14 cellular contexts compared by ENCODE assay signal in genomic region chr1:200131551-200132125, GRCh38.
DNase-seq lines count a peak whose midpoint lies in the region; ATAC-seq and TF ChIP-seq lines count a peak whose summit lies in the region.
"Had no signal": no experiment of that assay in that cellular context is flagged by ENCODE, and none has a peak within 500 bp of the region (broad histone marks: within the 10 kb centered on the region; RNA-seq: fewer than 3 reads in every experiment).

No MANE protein-coding gene starts in this region.

- no peaks in the 10 kb centered on the region for H3K9me3 Mint-ChIP-seq in naive thymus-derived CD8-positive, alpha-beta T cell
- no peaks in the 10 kb centered on the region for H3K9me3 Mint-ChIP-seq in endothelial cell (ENCODE audit: unreplicated experiment)

- no peaks in the 10 kb centered on the region for H3K4me1 ChIP-seq in lung (ENCODE audit: control insufficient read depth in 2 of 2, insufficient read depth in 2 of 2, low read length in 2 of 2)

- peak; percentile 25; the same call in 1 of the 2 replicates for TF ChIP-seq CTCF in C4-2B (conservative IDR thresholded peaks at IDR 0.05)
- TF ChIP-seq CTCF in LNCaP clone FGC (IDR thresholded peaks at IDR 0.05; ENCODE audit: control insufficient read depth, extremely low read depth, insufficient read depth): 0 out of 2 replicates have a peak, but pooled peaks have one; percentile 12
- peak; percentile 36 for TF ChIP-seq CTCF in brain microvascular endothelial cell (IDR thresholded peaks at IDR 0.05; ENCODE audit: low read depth, low read length, missing control alignments)
- TF ChIP-seq CTCF in lung (IDR thresholded peaks at IDR 0.05; ENCODE audit: control extremely low read depth, extremely low read depth): no peak
- no peak for TF ChIP-seq CTCF in endothelial cell (IDR thresholded peaks at IDR 0.05; ENCODE audit: unreplicated experiment)

- H3K27ac Mint-ChIP-seq in naive thymus-derived CD8-positive, alpha-beta T cell: peak overlapping the region in 1 of 10 donors; percentile 22
- no peak overlapping the region for H3K27ac Mint-ChIP-seq in endothelial cell (ENCODE audit: unreplicated experiment)

- POLR2A ChIA-PET in naive thymus-derived CD8-positive, alpha-beta T cell (lab: Charles Lee): no interaction called here

- peak; percentile 63 for ATAC-seq in lung (ENCODE audit: insufficient read depth, low FRiP score)
- ATAC-seq in naive thymus-derived CD8-positive, alpha-beta T cell: no peak
- ATAC-seq in HG02885 (IDR thresholded peaks at IDR 0.05; ENCODE audit: poor library complexity, unreplicated experiment): no peak

- H3K36me3 ChIP-seq in brain microvascular endothelial cell (replicated peaks) (no peaks in the 10 kb centered on the region), lung (ENCODE audit: control insufficient read depth in 2 of 2, insufficient read depth in 2 of 2, low read length in 2 of 2) (no peaks in the 10 kb centered on the region)
- H3K36me3 ChIP-seq: transverse colon had no signal

- WGBS in lung, 2 donors: 60 to 63% methylated on average over 4 of the region's 4 CpGs

- no peaks in the 10 kb centered on the region for H3K36me3 Mint-ChIP-seq in naive thymus-derived CD8-positive, alpha-beta T cell
- H3K36me3 Mint-ChIP-seq in endothelial cell (ENCODE audit: low read depth, unreplicated experiment): no peaks in the 10 kb centered on the region

- H3K27ac ChIP-seq in C4-2B: peak overlapping the region; percentile 51; the same call in 1 of the 2 replicates
- no peak overlapping the region for H3K27ac ChIP-seq in brain microvascular endothelial cell
- H3K27ac ChIP-seq in lung (ENCODE audit: low read depth in 1 of 2, low read length in 1 of 2): peak overlapping the region in 1 of 2 donors; percentile 31
- H3K27ac ChIP-seq: HL-60, transverse colon had no signal

- in situ Hi-C loops in brain microvascular endothelial cell (cut with HindIII; ENCODE audit: low pct_ligation_motif_present, low sequenced_read_pairs): no loop called here

- no peaks in the 10 kb centered on the region for H3K9me3 ChIP-seq in lung (ENCODE audit: control insufficient read depth in 2 of 2, insufficient read depth in 1 of 2, low read length in 1 of 2)
- H3K9me3 ChIP-seq: transverse colon had no signal

- no peaks in the 10 kb centered on the region for H3K27me3 Mint-ChIP-seq in naive thymus-derived CD8-positive, alpha-beta T cell
- H3K27me3 Mint-ChIP-seq in endothelial cell (ENCODE audit: unreplicated experiment): no peaks in the 10 kb centered on the region

- no peak overlapping the region for H3K4me3 Mint-ChIP-seq in naive thymus-derived CD8-positive, alpha-beta T cell
- H3K4me3 Mint-ChIP-seq in endothelial cell (ENCODE audit: unreplicated experiment): no peak overlapping the region

- H3K4me1 Mint-ChIP-seq in naive thymus-derived CD8-positive, alpha-beta T cell: peaks cover 9 to 31% (median 14%) of the 10 kb centered on the region in 4 donors
- peaks cover 5% of the 10 kb centered on the region for H3K4me1 Mint-ChIP-seq in endothelial cell (ENCODE audit: unreplicated experiment)

- H3K27me3 ChIP-seq in brain microvascular endothelial cell (replicated peaks): peaks cover 5% of the 10 kb centered on the region
- no peaks in the 10 kb centered on the region for H3K27me3 ChIP-seq in lung (ENCODE audit: control insufficient read depth, insufficient read depth)
- H3K27me3 ChIP-seq: transverse colon had no signal

- H3K4me3 ChIP-seq in LNCaP clone FGC (ENCODE audit: low read depth, low read length): no peak overlapping the region
- H3K4me3 ChIP-seq in brain microvascular endothelial cell (ENCODE audit: low read depth, low read length): no peak overlapping the region
- no peak overlapping the region for H3K4me3 ChIP-seq in lung
- H3K4me3 ChIP-seq: transverse colon had no signal

- DNase-seq in LNCaP clone FGC (ENCODE audit: low read depth) (no peak), brain microvascular endothelial cell (peak; percentile 34), lung (ENCODE audit: low spot score) (no peak), SIG-M5 treated with dmso at 0.1 percent for 504 hours (lab: John Stamatoyannopoulos, UW; ENCODE audit: unreplicated experiment) (no peak), endothelial cell (ENCODE audit: low spot score) (no peak)
- no peak for DNase-seq in naive thymus-derived CD8-positive, alpha-beta T cell
- DNase-seq: activated T-cell treated with anti-CD3 and anti-CD28 coated beads for 4 hours, DMS79, MM.1S, SW 1271, transverse colon had no signal

Comparison
In these comparisons a context has a peak if more than half of its experiments do, and no peak if none do; other contexts are left out.
1. CTCF ChIP-seq: peak in C4-2B (single experiment), LNCaP clone FGC (single experiment) and brain microvascular endothelial cell (single experiment); none in lung (single experiment) and endothelial cell (single experiment).